14 cellular contexts compared by ENCODE assay signal in genomic region chr4:158006973-158007372, GRCh38.
A peak's percentile ranks its signal among the peaks of the same experiment; 100 is the strongest.
DNase-seq lines count a peak whose midpoint lies in the region; ATAC-seq and TF ChIP-seq lines count a peak whose summit lies in the region.
"Had no signal": no experiment of that assay in that cellular context is flagged by ENCODE, and none has a peak within 500 bp of the region (broad histone marks: within the 10 kb centered on the region; RNA-seq: fewer than 3 reads in every experiment).

No MANE protein-coding gene starts in this region.

- TF ChIP-seq CTCF in ascending aorta (IDR thresholded peaks at IDR 0.05) (no peak), heart right ventricle (IDR thresholded peaks at IDR 0.05) (no peak)

- H3K27me3 ChIP-seq in ascending aorta = no peaks in the 10 kb centered on the region
- no peaks in the 10 kb centered on the region for H3K27me3 ChIP-seq in heart right ventricle
- no peaks in the 10 kb centered on the region for H3K27me3 ChIP-seq in HAP-1 (ENCODE audit: low read depth)

- peaks cover 0 to 29% of the 10 kb centered on the region in 2 donors for H3K4me1 ChIP-seq in ascending aorta
- peaks cover 0 to 80% (median 59%) of the 10 kb centered on the region in 9 donors for H3K4me1 ChIP-seq in heart right ventricle
- H3K4me1 ChIP-seq in HAP-1 = peaks cover 40% of the 10 kb centered on the region

- in situ Hi-C loops in HAP-1 (cut with MboI; ENCODE audit: low sequenced_read_pairs) = loop anchor here (5.0 kb wide), 1 partner anchor 155 kb away; no protein-coding TSS in a partner anchor

- H3K9me3 ChIP-seq in ascending aorta = no peaks in the 10 kb centered on the region
- H3K9me3 ChIP-seq in heart right ventricle = no peaks in the 10 kb centered on the region
- H3K9me3 ChIP-seq in HAP-1 = no peaks in the 10 kb centered on the region

- ATAC-seq in heart right ventricle = peak; percentile 80 to 92 (median 88)
- no peak for ATAC-seq in GM19467 (IDR thresholded peaks at IDR 0.05; ENCODE audit: unreplicated experiment)
- ATAC-seq: activated CD4-positive, CD25-positive, alpha-beta regulatory T cell treated with anti-CD3 and anti-CD28 coated beads, Interleukin-2, amount 50 U/mL, for 24 hours; PC-3 had no signal

- H3K4me3 ChIP-seq in ascending aorta (no peak overlapping the region), heart right ventricle (no peak overlapping the region), HAP-1 (no peak overlapping the region)

- H3K27ac ChIP-seq in ascending aorta = peak overlapping the region; percentile 60 to 66
- peak overlapping the region in 8 of 10 donors; percentile 45 to 79 (median 70) for H3K27ac ChIP-seq in heart right ventricle

- DNase-seq in CD1c-positive myeloid dendritic cell (ENCODE audit: extremely low spot score) (peak; percentile 91), ascending aorta (ENCODE audit: low spot score in 2 of 2) (no peak), heart right ventricle (peak in 1 of 2 donors; percentile 74), putamen (ENCODE audit: low spot score) (peak; percentile 23), HAP-1 (ENCODE audit: low spot score in 2 of 2) (no peak), A172 (ENCODE audit: low spot score) (no peak), ureter (ENCODE audit: low spot score) (no peak)
- DNase-seq: activated T-cell treated with anti-CD3 and anti-CD28 coated beads for 4 hours, DMS53, glutamatergic neuron, MM.1S, PC-3 had no signal

- H3K36me3 ChIP-seq in ascending aorta (no peaks in the 10 kb centered on the region), heart right ventricle (no peaks in the 10 kb centered on the region), HAP-1 (replicated peaks) (no peaks in the 10 kb centered on the region)

- intact Hi-C loops in ascending aorta (cut with DNase I) = loop anchor here (5.0 kb wide), 1 partner anchor 155 kb away; no protein-coding TSS in a partner anchor
- intact Hi-C loops in heart right ventricle (cut with DNase I) = loop anchor here in 4 of 10 donors (5.0 kb wide), 1 partner anchor 165 kb away; the partner anchor contains the start of gene GASK1B (in 4 of the 4)

Comparison
In these comparisons a context has a peak if more than half of its experiments do, and no peak if none do; other contexts are left out.
1. DNase-seq: peak in CD1c-positive myeloid dendritic cell (single experiment) and putamen (single experiment); none in ascending aorta (0 of 2), HAP-1 (0 of 2), A172 (single experiment) and ureter (single experiment).